8 cellular contexts compared by ENCODE assay signal in the genomic region with DNA sequence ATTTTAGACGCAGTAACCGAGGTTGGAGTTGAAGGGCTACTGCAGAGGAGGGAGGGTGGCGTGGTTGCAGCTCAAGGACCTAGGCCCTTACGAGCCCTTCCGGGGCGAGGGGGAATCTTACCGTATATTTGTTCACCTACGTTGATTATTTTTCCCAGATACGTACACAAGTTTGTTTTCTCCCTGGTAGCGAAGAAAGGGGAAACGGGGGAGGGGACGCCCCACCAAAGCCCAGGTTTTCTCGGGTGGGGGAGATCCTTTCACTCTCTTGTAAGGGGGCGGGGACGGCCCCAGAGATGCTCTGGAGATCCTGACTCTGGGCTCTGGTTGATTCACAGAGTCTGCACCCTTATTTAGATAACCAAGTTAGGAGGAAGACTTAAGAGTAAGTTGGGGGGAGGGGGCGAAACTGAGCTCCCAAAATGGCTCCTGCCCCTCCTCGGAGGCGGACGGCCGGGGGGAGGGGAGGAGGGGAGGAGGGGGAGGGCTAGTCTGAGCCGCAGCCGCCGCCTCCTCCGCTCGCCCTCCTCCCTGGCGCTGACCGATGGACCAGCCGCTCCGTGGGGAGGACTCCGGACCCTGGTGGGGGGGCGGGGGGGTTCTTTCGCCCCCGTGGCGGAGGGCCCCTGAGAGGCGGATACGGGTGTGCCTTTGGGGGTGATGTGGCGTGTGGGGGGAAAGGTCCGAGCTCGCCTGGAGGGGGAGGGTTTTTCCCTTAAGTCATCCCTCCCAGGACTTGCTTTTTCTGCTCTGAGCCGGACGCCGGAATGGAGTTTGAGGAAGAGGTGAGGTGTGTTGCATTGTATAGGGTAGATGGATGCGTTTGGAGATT. TPM values are rescaled to one million over a fixed set of nuclear protein-coding genes. Genes with fewer than 3 reads are reported as not detected.
DNase-seq lines count a peak whose midpoint lies in the region; ATAC-seq and TF ChIP-seq lines count a peak whose summit lies in the region.

No MANE protein-coding gene starts in this region.

- DNase-seq in COR-L47 (lab: John Stamatoyannopoulos, UW) (peak; percentile 78), HuH-7.5 (ENCODE audit: low spot score) (peak; percentile 50), RPMI7951 (ENCODE audit: low read depth) (peak; percentile 92), activated gamma-delta T cell (lab: John Stamatoyannopoulos, UW) (peak; percentile 34), fibroblast of villous mesenchyme (ENCODE audit: low read depth) (peak; percentile 93), stomach (peak; percentile 89)

- peaks cover 35% of the 10 kb centered on the region for H4K20me1 ChIP-seq in neural cell (ENCODE audit: insufficient read depth)

- TF ChIP-seq CTCF in fibroblast of villous mesenchyme (IDR thresholded peaks at IDR 0.05; ENCODE audit: insufficient read depth, low read depth, low read length) (no peak), neural cell (IDR thresholded peaks at IDR 0.05; ENCODE audit: poor library complexity, severe bottlenecking) (no peak), stomach (IDR thresholded peaks at IDR 0.05) (no peak)

- H3K9me3 ChIP-seq in neural cell (ENCODE audit: low read length) (no peaks in the 10 kb centered on the region), stomach (no peaks in the 10 kb centered on the region)

- peak overlapping the region; percentile 100 for H3K9ac ChIP-seq in neural cell (ENCODE audit: low read length)

- H3K4me2 ChIP-seq in neural cell (ENCODE audit: low read length) = peak overlapping the region; percentile 96

- 0 to 2% (median 1%) methylated on average over 20 to 42 of the region's 43 CpGs for WGBS in stomach, 5 donors

- no peak for TF ChIP-seq RAD21 in neural cell (conservative IDR thresholded peaks at IDR 0.05)

- peaks cover 32 to 35% (median 34%) of the 10 kb centered on the region in 4 donors for H3K4me1 ChIP-seq in stomach

- H3K27me3 ChIP-seq in neural cell (ENCODE audit: insufficient read depth, low read depth, low read length) (no peaks in the 10 kb centered on the region), stomach (no peaks in the 10 kb centered on the region)

- H3K36me3 ChIP-seq in neural cell (ENCODE audit: insufficient read depth, low read length) = peaks cover 6% of the 10 kb centered on the region
- H3K36me3 ChIP-seq in stomach = peaks cover 26 to 35% (median 31%) of the 10 kb centered on the region in 4 donors

- no peak for TF ChIP-seq EP300 in neural cell (conservative IDR thresholded peaks at IDR 0.05; ENCODE audit: poor library complexity, severe bottlenecking)
- no peak for TF ChIP-seq EP300 in stomach (IDR thresholded peaks at IDR 0.05)

- TF ChIP-seq POLR2A in stomach (IDR thresholded peaks at IDR 0.05) = no peak

- H3K27ac ChIP-seq in neural cell (ENCODE audit: low read length) (peak overlapping the region; percentile 100), stomach (peak overlapping the region; percentile 93 to 100 (median 99))

- intact Hi-C loops in stomach (cut with DNase I; ENCODE audit: low total_unique reads) = no loop called here

- H3K79me2 ChIP-seq in neural cell (replicated peaks; ENCODE audit: insufficient read depth, low read length) = peaks cover 72% of the 10 kb centered on the region

- H3K4me3 ChIP-seq in fibroblast of villous mesenchyme (ENCODE audit: low read depth, low read length) (peak overlapping the region; percentile 91), neural cell (ENCODE audit: low read length) (peak overlapping the region; percentile 84), stomach (peak overlapping the region; percentile 73 to 99 (median 88))

- H3K9me2 ChIP-seq in neural cell (ENCODE audit: insufficient read depth, low read length) = no peaks in the 10 kb centered on the region

- no peak overlapping the region for H2AFZ ChIP-seq in neural cell (ENCODE audit: low read depth, low read length)

- peaks cover 13% of the 10 kb centered on the region for H3F3A ChIP-seq in neural cell (ENCODE audit: insufficient read depth, low read length, poor library complexity, severe bottlenecking)

- no peak for ATAC-seq in GM21447 (IDR thresholded peaks at IDR 0.05; ENCODE audit: unreplicated experiment)

TF ChIP-seq in neural cell, 6 proteins besides CTCF, POLR2A, EP300 and RAD21:
- TF ChIP-seq EZH2 (IDR thresholded peaks at IDR 0.05; ENCODE audit: borderline replicate concordance, insufficient read depth, low read length, poor library complexity, severe bottlenecking) = no peak
- TF ChIP-seq SMC3 (conservative IDR thresholded peaks at IDR 0.05; ENCODE audit: poor library complexity) = no peak
- TF ChIP-seq POLR2AphosphoS5 (IDR thresholded peaks at IDR 0.05) = peak; percentile 74

RNA-seq across cellular contexts. Expression of gene BRD2, which starts 2.2 kb away (rescaled TPM):
- 77.5 and 82.1 TPM in 2 replicates for total RNA-seq in RPMI7951 (2014; rRNA removed; shearing (Covaris generic))
- total RNA-seq in fibroblast of villous mesenchyme = 126 and 146 TPM in 2 replicates
- 102 and 107 TPM in 2 replicates for polyA plus RNA-seq in neural cell
- polyA minus RNA-seq in neural cell = 121 and 140 TPM in 2 replicates
- 100 to 1,000 TPM; 111 to 538 (median 190) TPM for total RNA-seq in stomach
- polyA plus RNA-seq in stomach = 10 to 100 TPM; 70.7 to 78.7 (median 74.4) TPM

RNA-seq across cellular contexts. Expression of gene HLA-DMA, which starts 17.7 kb away (rescaled TPM):
- 10.1 and 10.9 TPM in 2 replicates for total RNA-seq in RPMI7951 (2014; rRNA removed; shearing (Covaris generic))
- total RNA-seq in fibroblast of villous mesenchyme (1.9 and 3.5 TPM in 2 replicates), stomach (100 to 1,000 TPM in 1 of 5 donors, 10 to 100 TPM in 2, 1 to 10 TPM in 1, under 1 TPM in 1; 0.87 to 129 (median 34.4) TPM)
- polyA plus RNA-seq in neural cell (4.4 and 5.8 TPM in 2 replicates), stomach (10 to 100 TPM; 15.1 to 93.2 (median 30.0) TPM)
- polyA minus RNA-seq in neural cell = 0.97 and 1.0 TPM in 2 replicates

RNA-seq across cellular contexts. Expression of gene HLA-DMB, which starts 29.8 kb away (rescaled TPM):
- 2.5 and 3.1 TPM in 2 replicates for total RNA-seq in RPMI7951 (2014; rRNA removed; shearing (Covaris generic))
- total RNA-seq in fibroblast of villous mesenchyme (1.7 TPM in 1 of 2 replicates, not detected in the other), stomach (10 to 100 TPM in 2 of 5 donors, 1 to 10 TPM in 2, not detected in 1; 7.6 to 27.1 (median 13.4) TPM)
- polyA plus RNA-seq in neural cell (2.9 and 4.5 TPM in 2 replicates), stomach (10 to 100 TPM in 2 of 3 donors, 1 to 10 TPM in 1; 8.1 to 25.3 (median 11.8) TPM)
- polyA minus RNA-seq in neural cell = 2.5 and 2.9 TPM in 2 replicates

RNA-seq across cellular contexts. Expression of gene HLA-DOA, which starts 38.8 kb away (rescaled TPM):
- total RNA-seq in RPMI7951 (2014; rRNA removed; shearing (Covaris generic)) = under 0.01 TPM in 1 of 2 replicates, not detected in the other
- total RNA-seq in fibroblast of villous mesenchyme (not detected in 2 replicates), stomach (1 to 10 TPM in 2 of 5 donors, under 1 TPM in 2, not detected in 1; 0.45 to 3.9 (median 1.9) TPM)
- polyA plus RNA-seq in neural cell (0.07 TPM in 1 of 2 replicates, not detected in the other), stomach (1 to 10 TPM in 1 of 3 donors, under 1 TPM in 2; 0.62 to 2.1 (median 0.92) TPM)
- polyA minus RNA-seq in neural cell = not detected in 2 replicates

Comparison
In these comparisons a context has a peak if more than half of its experiments do, and no peak if none do; other contexts are left out.
1. DNase-seq: peak in every context shown above with its lines; median percentile 93 in fibroblast of villous mesenchyme; 92 in RPMI7951; 89 in stomach; 78 in COR-L47; 50 in HuH-7.5; 34 in activated gamma-delta T cell.